ENCODE assay signal across 21 cellular contexts in genomic region chr15:79427781-79428598, GRCh38.
"Had no signal": no experiment of that assay in that cellular context is flagged by ENCODE, and none has a peak within 500 bp of the region (broad histone marks: within the 10 kb centered on the region; RNA-seq: fewer than 3 reads in every experiment).

No MANE protein-coding gene starts in this region.

- H3K9me3 ChIP-seq: SK-N-SH had no signal

- H3K9me3 Mint-ChIP-seq: T-cell had no signal

- DNase-seq: IMR-90, Kasumi-1, MM.1S, NCI-H1092 treated with DMSO at 0.1 percent for 48 hours, NCI-H1436, NCI-H187, NCI-H2029, NCI-H2081 treated with DMSO at 0.1 percent for 48 hours, NCI-H2171 treated with DMSO at 0.1 percent for 48 hours, NCI-H345, NCI-H446 treated with DMSO at 0.1 percent for 48 hours, NCI-H510A treated with DMSO at 0.1 percent for 48 hours, NCI-H526, NCI-H82, PC-3, SHP77, SK-N-SH, SW 1271, T-cell had no signal

- H3K4me3 Mint-ChIP-seq: T-cell had no signal

- H3K4me2 ChIP-seq: KMS-11, SK-N-SH had no signal

- H3K9ac ChIP-seq: KMS-11, SK-N-SH had no signal

- H3K27ac ChIP-seq: KMS-11, RWPE1 had no signal
